Comparison of ENCODE assay signal across 31 cellular contexts in the genomic region with DNA sequence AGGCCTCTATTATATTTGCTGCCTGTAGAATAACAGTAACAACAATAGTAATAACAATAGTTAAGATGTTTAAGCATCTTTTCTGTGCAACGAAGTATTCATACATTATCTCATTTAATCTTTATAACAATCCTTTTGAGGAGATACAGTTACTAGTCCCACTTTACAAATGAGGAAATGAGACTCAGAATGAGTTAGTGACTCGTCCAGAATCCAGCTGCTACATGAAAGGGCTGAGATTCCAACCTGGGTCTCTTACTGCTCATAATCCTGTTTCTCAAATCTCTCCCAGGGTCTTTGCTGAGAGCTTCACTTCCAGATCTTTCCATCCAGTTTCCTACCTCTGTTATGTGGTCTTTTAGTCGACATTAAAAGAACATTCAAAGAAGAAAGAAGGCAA.
"Had no signal": no experiment of that assay in that cellular context is flagged by ENCODE, and none has a peak within 500 bp of the region (broad histone marks: within the 10 kb centered on the region; RNA-seq: fewer than 3 reads in every experiment).

No MANE protein-coding gene starts in this region.

- H3K27me3 Mint-ChIP-seq: progenitor cell of endocrine pancreas had no signal

- H3K27ac Mint-ChIP-seq: naive thymus-derived CD4-positive, alpha-beta T cell; natural killer cell treated with Interleukin-12 subunit alpha and Interleukin-12 subunit beta and Interleukin-15 and Interleukin-18, amount 100 ng/mL, for 72 hours; nephron progenitor cell; progenitor cell of endocrine pancreas; stimulated activated memory B cell treated with anti-CD40 and anti-IgM and Interleukin-4, amounts not matched to agents 10 μg/mL and 1 μg/mL and 100 μg/mL, for 72 hours; stimulated activated naive CD8-positive, alpha-beta T cell treated with anti-CD3 and anti-CD28 coated beads, Interleukin-15, amount 100 ng/mL, for 72 hours; type B pancreatic cell had no signal

- ATAC-seq: naive thymus-derived CD4-positive, alpha-beta T cell; natural killer cell treated with Interleukin-12 subunit alpha and Interleukin-12 subunit beta and Interleukin-15 and Interleukin-18, amount 100 ng/mL, for 72 hours; psoas muscle; right cardiac atrium; right lobe of liver; stimulated activated memory B cell treated with anti-CD40 and anti-IgM and Interleukin-4, amounts not matched to agents 10 μg/mL and 1 μg/mL and 100 μg/mL, for 72 hours; stimulated activated naive CD8-positive, alpha-beta T cell treated with anti-CD3 and anti-CD28 coated beads, Interleukin-15, amount 100 ng/mL, for 72 hours; stimulated activated naive CD8-positive, alpha-beta T cell treated with anti-CD3 and anti-CD28 coated beads, Interleukin-15, Interleukin-2, amounts not matched to agents 100 U/mL and 50 U/mL, for 24 hours had no signal

- H3K36me3 ChIP-seq: ovary, right lobe of liver, sigmoid colon, spleen, suprapubic skin, tibial artery, transverse colon, vagina had no signal

- FAIRE-seq: urothelium cell line had no signal

- H3K4me3 Mint-ChIP-seq: naive thymus-derived CD4-positive, alpha-beta T cell; natural killer cell treated with Interleukin-12 subunit alpha and Interleukin-12 subunit beta and Interleukin-15 and Interleukin-18, amount 100 ng/mL, for 72 hours; nephron progenitor cell; neural crest cell; stimulated activated memory B cell treated with anti-CD40 and anti-IgM and Interleukin-4, amounts not matched to agents 10 μg/mL and 1 μg/mL and 100 μg/mL, for 72 hours; stimulated activated naive CD8-positive, alpha-beta T cell treated with anti-CD3 and anti-CD28 coated beads, Interleukin-15, amount 100 ng/mL, for 72 hours; type B pancreatic cell had no signal

- H2AFZ ChIP-seq: parathyroid adenoma had no signal

- H3K4me1 Mint-ChIP-seq: naive thymus-derived CD4-positive, alpha-beta T cell; nephron progenitor cell; neural crest cell; stimulated activated memory B cell treated with anti-CD40 and anti-IgM and Interleukin-4, amounts not matched to agents 10 μg/mL and 1 μg/mL and 100 μg/mL, for 72 hours; stimulated activated naive CD8-positive, alpha-beta T cell treated with anti-CD3 and anti-CD28 coated beads, Interleukin-15, amount 100 ng/mL, for 72 hours had no signal

- H3K9me3 ChIP-seq: ovary, psoas muscle, right lobe of liver, sigmoid colon, spleen, suprapubic skin, testis, tibial artery, transverse colon, vagina had no signal

- H3K9ac ChIP-seq: parathyroid adenoma had no signal

- H3K79me2 ChIP-seq: parathyroid adenoma had no signal

- H3K9me3 Mint-ChIP-seq: natural killer cell treated with Interleukin-12 subunit alpha and Interleukin-12 subunit beta and Interleukin-15 and Interleukin-18, amount 100 ng/mL, for 72 hours; nephron progenitor cell; neural crest cell; stimulated activated memory B cell treated with anti-CD40 and anti-IgM and Interleukin-4, amounts not matched to agents 10 μg/mL and 1 μg/mL and 100 μg/mL, for 72 hours; stimulated activated naive CD8-positive, alpha-beta T cell treated with anti-CD3 and anti-CD28 coated beads, Interleukin-15, amount 100 ng/mL, for 72 hours; type B pancreatic cell had no signal

- H3K4me1 ChIP-seq: psoas muscle, right lobe of liver, sigmoid colon, spleen, suprapubic skin, testis, tibial artery, transverse colon, vagina had no signal

- H3K4me3 ChIP-seq: ovary, psoas muscle, right lobe of liver, sigmoid colon, spleen, suprapubic skin, testis, tibial artery, transverse colon, vagina had no signal

- H3K27me3 ChIP-seq: ovary, right lobe of liver, sigmoid colon, spleen, suprapubic skin, testis, tibial artery, transverse colon, vagina had no signal

- DNase-seq: naive thymus-derived CD4-positive, alpha-beta T cell; nephron progenitor cell; occipital lobe; ovary; posterior cingulate gyrus; psoas muscle; right cardiac atrium; right lobe of liver; sigmoid colon; spleen; stimulated activated CD4-positive, alpha-beta T cell treated with anti-CD3 and anti-CD28 coated beads, Interleukin-12 subunit alpha, Interleukin-12 subunit beta, amount 100 ng/mL, for 4 hours; stimulated activated CD4-positive, alpha-beta T cell treated with anti-CD3 and anti-CD28 coated beads, Interleukin-1b, Interleukin-23, amount 100 ng/mL, for 48 hours; stimulated activated CD4-positive, alpha-beta T cell treated with anti-CD3 and anti-CD28 coated beads, Interleukin-4, amount 100 ng/mL, for 1 hour; stimulated activated CD4-positive, alpha-beta T cell treated with anti-CD3 and anti-CD28 coated beads, Interleukin-4, amount 100 ng/mL, for 4 hours; stimulated activated CD8-positive, alpha-beta memory T cell treated with anti-CD3 and anti-CD28 coated beads, Interleukin-4, amount 100 ng/mL, for 48 hours; stimulated activated naive CD4-positive, alpha-beta T cell; stimulated activated naive CD8-positive, alpha-beta T cell treated with anti-CD3 and anti-CD28 coated beads, Interleukin-15, amount 100 ng/mL, for 72 hours; stimulated activated naive CD8-positive, alpha-beta T cell treated with anti-CD3 and anti-CD28 coated beads, Interleukin-15, Interleukin-2, amounts not matched to agents 100 U/mL and 50 U/mL, for 24 hours; substantia nigra; testis; tibial artery; transverse colon had no signal

- H3K27ac ChIP-seq: ovary, parathyroid adenoma, psoas muscle, right lobe of liver, sigmoid colon, spleen, suprapubic skin, testis, tibial artery, transverse colon, vagina had no signal

- H3K36me3 Mint-ChIP-seq: naive thymus-derived CD4-positive, alpha-beta T cell; natural killer cell treated with Interleukin-12 subunit alpha and Interleukin-12 subunit beta and Interleukin-15 and Interleukin-18, amount 100 ng/mL, for 72 hours; stimulated activated memory B cell treated with anti-CD40 and anti-IgM and Interleukin-4, amounts not matched to agents 10 μg/mL and 1 μg/mL and 100 μg/mL, for 72 hours; type B pancreatic cell had no signal
